Comparison of ENCODE assay signal across 9 cellular contexts in the genomic region with DNA sequence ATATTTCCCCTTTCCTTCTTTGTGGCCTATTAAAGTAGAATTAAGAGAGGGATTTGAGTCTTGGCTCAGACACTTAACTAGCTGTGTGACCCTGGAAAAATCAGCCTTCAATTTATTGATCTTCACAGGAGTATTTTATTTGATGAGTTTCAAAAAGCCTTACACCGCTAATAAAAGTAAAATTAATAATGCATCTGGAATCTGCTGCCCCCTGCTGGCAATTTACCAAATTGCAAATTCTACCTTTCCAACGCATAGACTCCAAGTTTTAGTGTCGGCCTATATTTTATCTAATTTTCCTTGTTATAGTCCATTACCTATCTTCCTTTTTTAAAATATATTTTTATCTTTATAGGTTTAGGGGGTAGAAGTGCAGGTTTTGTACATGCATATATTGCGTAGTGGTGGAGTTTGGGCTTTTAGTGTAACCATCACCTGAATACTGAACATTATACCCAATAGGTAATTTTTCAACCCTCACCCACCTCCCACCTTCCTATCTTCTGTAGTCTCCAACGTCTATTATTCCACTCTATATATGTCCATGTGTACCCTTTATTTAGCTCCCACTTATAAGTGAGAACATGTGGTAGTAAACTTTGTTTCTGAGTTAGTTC. TPM values are rescaled to one million over a fixed set of nuclear protein-coding genes. Genes with fewer than 3 reads are reported as not detected.
DNase-seq lines count a peak whose midpoint lies in the region; ATAC-seq, FAIRE-seq and TF ChIP-seq lines count a peak whose summit lies in the region.
"Had no signal": no experiment of that assay in that cellular context is flagged by ENCODE, and none has a peak within 500 bp of the region (broad histone marks: within the 10 kb centered on the region; RNA-seq: fewer than 3 reads in every experiment).

No MANE protein-coding gene starts in this region.

- DNase-seq in KBM-7 (peak; percentile 47), WERI-Rb-1 (no peak), midbrain (lab: John Stamatoyannopoulos, UW) (peak; percentile 59), stromal cell of bone marrow (ENCODE audit: low read depth) (peak; percentile 17), mesendoderm (no peak)

- no peaks in the 10 kb centered on the region for H3K9me3 ChIP-seq in WERI-Rb-1 (ENCODE audit: severe bottlenecking)
- H3K9me3 ChIP-seq: SJSA1 had no signal

- no peaks in the 10 kb centered on the region; the same call in 1 of the 2 replicates for H3K36me3 ChIP-seq in WERI-Rb-1
- H3K36me3 ChIP-seq in mesendoderm (ENCODE audit: control insufficient read depth, insufficient read depth, low read length): no peaks in the 10 kb centered on the region

- H4K5ac ChIP-seq in mesendoderm (ENCODE audit: low read length): no peak overlapping the region

- H2BK15ac ChIP-seq in mesendoderm (replicated peaks; ENCODE audit: low read depth): no peak overlapping the region

- peaks cover 8% of the 10 kb centered on the region for H3K4me1 ChIP-seq in mesendoderm (ENCODE audit: control insufficient read depth, low read depth, low read length)

- FAIRE-seq in G401.6 (lab: Jason Lieb, UNC) (peak; percentile 94), colon (lab: Jason Lieb, UNC) (peak; percentile 84)

- H3K4me3 ChIP-seq in WERI-Rb-1 (ENCODE audit: low read depth, low read length): no peak overlapping the region
- no peak overlapping the region for H3K4me3 ChIP-seq in mesendoderm (ENCODE audit: low read length)
- H3K4me3 ChIP-seq: SJSA1 had no signal

- H3K56ac ChIP-seq in mesendoderm (ENCODE audit: low read length): no peak overlapping the region

- H3K4ac ChIP-seq in mesendoderm (ENCODE audit: low read depth, low read length): no peak overlapping the region

- H3K4me2 ChIP-seq in mesendoderm (ENCODE audit: low read length): no peak overlapping the region

- in situ Hi-C loops in KBM-7 (cut with MboI; ENCODE audit: low pct_unique_long_range_greater_than_20kb, low sequenced_read_pairs): no loop called here

- H3K79me1 ChIP-seq in mesendoderm (ENCODE audit: low read length): no peaks in the 10 kb centered on the region

- H3K79me2 ChIP-seq in mesendoderm (ENCODE audit: control insufficient read depth, insufficient read depth, low read length): no peaks in the 10 kb centered on the region

- no peak overlapping the region for H2AK5ac ChIP-seq in mesendoderm (ENCODE audit: low read length)

- H3K23ac ChIP-seq in mesendoderm (ENCODE audit: low read length): no peak overlapping the region

- H3K9ac ChIP-seq in mesendoderm (ENCODE audit: low read length): no peak overlapping the region

- WGBS in mesendoderm (ENCODE audit: extremely low coverage, insufficient coverage, low lambda C conversion rate): no CpG with 5 or more reads among the region's 5 CpGs

- H4K8ac ChIP-seq in mesendoderm (ENCODE audit: low read depth, low read length): no peak overlapping the region

- H2BK120ac ChIP-seq in mesendoderm (ENCODE audit: low read depth, low read length): no peak overlapping the region

- no peak overlapping the region for H3K18ac ChIP-seq in mesendoderm (ENCODE audit: low read length)

- H3K27ac ChIP-seq in WERI-Rb-1: no peak overlapping the region
- H3K27ac ChIP-seq in mesendoderm (ENCODE audit: low read depth, low read length): no peak overlapping the region
- H3K27ac ChIP-seq: SJSA1 had no signal

- TF ChIP-seq CTCF in WERI-Rb-1 (IDR thresholded peaks at IDR 0.05; ENCODE audit: low read depth, low read length): 0 out of 2 replicates have a peak, but pooled peaks have one; percentile 20

- no peak overlapping the region for H2BK5ac ChIP-seq in mesendoderm (ENCODE audit: low read length)

- no peak for ATAC-seq in HG02623 (IDR thresholded peaks at IDR 0.05; ENCODE audit: unreplicated experiment)

- no peaks in the 10 kb centered on the region for H3K27me3 ChIP-seq in WERI-Rb-1 (ENCODE audit: insufficient read depth, low read depth, severe bottlenecking)
- H3K27me3 ChIP-seq in mesendoderm (ENCODE audit: insufficient read depth, low read length, poor library complexity): no peaks in the 10 kb centered on the region
- H3K27me3 ChIP-seq: SJSA1 had no signal

RNA-seq across cellular contexts. Expression of a gene that starts 46.3 kb away (rescaled TPM):
- polyA plus RNA-seq in mesendoderm (2013, experiment 1 of 2): 12.1 TPM
- 12.3 TPM for polyA plus RNA-seq in mesendoderm (2013, experiment 2 of 2)

Comparison
In these comparisons a context has a peak if more than half of its experiments do, and no peak if none do; other contexts are left out.
1. DNase-seq: peak in KBM-7 (single experiment), midbrain (single experiment) and stromal cell of bone marrow (single experiment); none in WERI-Rb-1 (single experiment) and mesendoderm (single experiment).